ENCODE assay signal across 17 cellular contexts in the genomic region with DNA sequence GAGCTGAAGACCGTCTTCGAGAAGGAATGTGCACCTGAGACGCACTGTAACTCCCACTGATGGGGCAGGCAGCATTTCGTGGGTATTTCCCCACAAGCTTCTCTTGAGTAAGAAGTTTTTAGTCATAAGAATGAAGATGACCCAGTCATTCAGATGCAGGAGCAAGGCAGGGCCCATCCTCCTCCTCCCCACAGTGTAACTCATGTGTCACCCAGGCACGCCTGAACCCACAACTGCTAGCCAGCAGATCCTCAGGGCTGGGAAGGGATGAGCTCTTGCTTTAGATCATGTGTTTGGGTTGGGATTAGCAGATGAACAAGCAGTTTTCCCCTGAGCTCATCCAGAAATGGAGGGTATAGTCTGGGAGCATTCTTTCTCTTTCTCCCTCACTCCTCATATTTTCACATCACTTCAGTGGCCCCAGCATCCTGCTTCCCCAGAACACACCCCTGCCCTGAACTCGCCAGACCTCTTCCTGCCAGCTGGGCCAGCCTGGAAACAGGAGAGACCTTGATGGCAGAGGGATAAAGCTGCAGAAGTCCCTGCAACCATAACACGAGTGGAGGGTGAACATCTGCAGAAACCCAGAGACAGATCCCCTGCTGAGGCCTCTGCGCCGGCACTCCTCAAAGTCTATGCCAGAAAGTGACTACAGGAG.
A peak's percentile ranks its signal among the peaks of the same experiment; 100 is the strongest.
DNase-seq lines count a peak whose midpoint lies in the region; ATAC-seq, FAIRE-seq and TF ChIP-seq lines count a peak whose summit lies in the region.
"Had no signal": no experiment of that assay in that cellular context is flagged by ENCODE, and none has a peak within 500 bp of the region (broad histone marks: within the 10 kb centered on the region; RNA-seq: fewer than 3 reads in every experiment).

No MANE protein-coding gene starts in this region.

- no peaks in the 10 kb centered on the region for H3K27me3 Mint-ChIP-seq in activated T-cell treated with anti-CD3 and anti-CD28 coated beads, Interleukin-2, amount 50 U/mL, for 24 hours

- ATAC-seq in GM18858 (IDR thresholded peaks at IDR 0.05; ENCODE audit: unreplicated experiment): no peak
- no peak for ATAC-seq in GM19351 (IDR thresholded peaks at IDR 0.05; ENCODE audit: unreplicated experiment)
- ATAC-seq: activated CD8-positive, alpha-beta T cell treated with anti-CD3 and anti-CD28 coated beads, Interleukin-2, amount 10 ng/mL, durations not matched to agents 7 days and 5 days; pancreas; upper lobe of right lung had no signal

- CTCF ChIA-PET in A673 (lab: Charles Lee): no interaction called here

- no peaks in the 10 kb centered on the region for H3K9me3 ChIP-seq in A673 (ENCODE audit: low read depth, low read length, poor library complexity, severe bottlenecking)
- H3K9me3 ChIP-seq in adipocyte (ENCODE audit: control insufficient read depth, low read length): peaks cover 7% of the 10 kb centered on the region
- peaks cover 3% of the 10 kb centered on the region for H3K9me3 ChIP-seq in keratinocyte (ENCODE audit: control insufficient read depth, low read depth, low read length)
- H3K9me3 ChIP-seq: BE2C, pancreas, upper lobe of right lung had no signal

- DNase-seq in A673 (ENCODE audit: low spot score) (no peak), GOT3 (lab: John Stamatoyannopoulos, UW) (peak; percentile 35), adipocyte (ENCODE audit: low read depth) (peak; percentile 58), keratinocyte (ENCODE audit: low read depth, low spot score) (peak; percentile 98), SIG-M5 (lab: John Stamatoyannopoulos, UW) (no peak)
- DNase-seq in activated T-cell treated with anti-CD3 and anti-CD28 coated beads, Interleukin-2, amount 50 U/mL, for 24 hours: no peak
- DNase-seq: activated CD8-positive, alpha-beta T cell treated with anti-CD3 and anti-CD28 coated beads, Interleukin-2, amount 10 ng/mL, durations not matched to agents 7 days and 5 days; activated effector memory CD4-positive, alpha-beta T cell treated with anti-CD3 and anti-CD28 coated beads, Interleukin-2, amount 50 U/mL, for 16 hours; BE2C; NCI-H187; NCI-H748 treated with DMSO at 0.1 percent for 48 hours; pancreas; SHP77 treated with DMSO at 0.1 percent for 48 hours; upper lobe of right lung had no signal

- H3K9ac ChIP-seq in adipocyte (ENCODE audit: low read length) (no peak overlapping the region), keratinocyte (ENCODE audit: control insufficient read depth, extremely low read depth, insufficient read depth, low read length) (peak overlapping the region; percentile 48)

- dilution Hi-C loops in keratinocyte (cut with MboI; ENCODE audit: extremely low pct_ligation_motif_present, low sequenced_read_pairs): no loop called here

- H3K9me1 ChIP-seq in keratinocyte (ENCODE audit: control insufficient read depth, extremely low read depth, insufficient read depth, low read length): peaks cover 2% of the 10 kb centered on the region

- TF ChIP-seq CTCF in A673 (conservative IDR thresholded peaks at IDR 0.05; ENCODE audit: low read depth, low read length) (no peak), keratinocyte (optimal IDR thresholded peaks at IDR 0.05 in 1 of 3, IDR thresholded peaks at IDR 0.05 in 1 of 3, conservative IDR thresholded peaks at IDR 0.05 in 1 of 3; ENCODE audit: extremely low read depth in 1 of 3, insufficient read depth in 2 of 3, low read length in 3 of 3) (no peak)

- H3K36me3 ChIP-seq in A673 (ENCODE audit: insufficient read depth, low read length, poor library complexity, severe bottlenecking) (no peaks in the 10 kb centered on the region), adipocyte (ENCODE audit: control insufficient read depth, insufficient read depth, low read length, severe bottlenecking) (no peaks in the 10 kb centered on the region), keratinocyte (ENCODE audit: control insufficient read depth in 2 of 2, extremely low read depth in 1 of 2, insufficient read depth in 2 of 2, low read length in 2 of 2) (no peaks in the 10 kb centered on the region)
- H3K36me3 ChIP-seq: BE2C, pancreas, upper lobe of right lung had no signal

- no peaks in the 10 kb centered on the region for H3K4me1 Mint-ChIP-seq in activated T-cell treated with anti-CD3 and anti-CD28 coated beads, Interleukin-2, amount 50 U/mL, for 24 hours (ENCODE audit: low read depth)
- H3K4me1 Mint-ChIP-seq: memory B cell had no signal

- FAIRE-seq in keratinocyte (lab: Jason Lieb, UNC): peak; percentile 87
- FAIRE-seq: pancreas had no signal

- H3K4me1 ChIP-seq in A673 (ENCODE audit: insufficient read depth, low read length, poor library complexity, severe bottlenecking) (peaks cover 21% of the 10 kb centered on the region), adipocyte (ENCODE audit: control insufficient read depth, insufficient read depth, low read length) (peaks cover 11% of the 10 kb centered on the region), keratinocyte (ENCODE audit: control insufficient read depth, extremely low read depth, insufficient read depth, low read length) (peaks cover 41% of the 10 kb centered on the region)
- H3K4me1 ChIP-seq: BE2C had no signal

- H3K36me3 Mint-ChIP-seq in activated T-cell treated with anti-CD3 and anti-CD28 coated beads, Interleukin-2, amount 50 U/mL, for 24 hours (ENCODE audit: low read depth): peaks cover 3% of the 10 kb centered on the region

- H3K9me3 Mint-ChIP-seq in activated T-cell treated with anti-CD3 and anti-CD28 coated beads, Interleukin-2, amount 50 U/mL, for 24 hours: peaks cover 18% of the 10 kb centered on the region

- POLR2A ChIA-PET in A673 (lab: Charles Lee; ENCODE audit: low non-redundant PET): interaction anchor here (0.6 kb wide), 1 partner anchor 102 kb away, joined by 4 read pairs; no protein-coding TSS in a partner anchor

- peak overlapping the region; percentile 31 for H3K4me2 ChIP-seq in keratinocyte (ENCODE audit: control insufficient read depth, extremely low read depth, insufficient read depth, low read depth, low read length)

- H3K27me3 ChIP-seq in A673 (replicated peaks; ENCODE audit: insufficient read depth, low read depth, low read length, poor library complexity) (no peaks in the 10 kb centered on the region), adipocyte (replicated peaks; ENCODE audit: control insufficient read depth, insufficient read depth, low read length) (peaks cover 10% of the 10 kb centered on the region), keratinocyte (ENCODE audit: control insufficient read depth, extremely low read depth, insufficient read depth, low read length) (no peaks in the 10 kb centered on the region)
- H3K27me3 ChIP-seq: BE2C, pancreas, upper lobe of right lung had no signal

- H3K27ac ChIP-seq in A673 (ENCODE audit: low read depth, low read length, poor library complexity, severe bottlenecking) (peak overlapping the region; percentile 22), keratinocyte (ENCODE audit: control insufficient read depth, insufficient read depth, low read length) (peak overlapping the region; percentile 88)
- H3K27ac ChIP-seq: pancreas, upper lobe of right lung had no signal

- BruUV-seq in A673 (replicated peaks; lab: Mats Ljungman, UMichigan): no TSS peak

- H3K27ac Mint-ChIP-seq in activated T-cell treated with anti-CD3 and anti-CD28 coated beads, Interleukin-2, amount 50 U/mL, for 24 hours: no peak overlapping the region
- H3K27ac Mint-ChIP-seq: activated CD8-positive, alpha-beta T cell treated with anti-CD3 and anti-CD28 coated beads, Interleukin-2, amount 10 ng/mL, durations not matched to agents 7 days and 5 days; memory B cell had no signal

- H3K4me3 Mint-ChIP-seq in activated T-cell treated with anti-CD3 and anti-CD28 coated beads, Interleukin-2, amount 50 U/mL, for 24 hours: no peak overlapping the region
- H3K4me3 Mint-ChIP-seq: activated CD8-positive, alpha-beta T cell treated with anti-CD3 and anti-CD28 coated beads, Interleukin-2, amount 10 ng/mL, durations not matched to agents 7 days and 5 days; memory B cell had no signal

- intact Hi-C loops in A673 (cut with micrococcal nuclease; ENCODE audit: unreplicated experiment): no loop called here

- no peaks in the 10 kb centered on the region for H3K79me2 ChIP-seq in keratinocyte (ENCODE audit: control insufficient read depth, insufficient read depth, low read length)

- no peaks in the 10 kb centered on the region for H4K20me1 ChIP-seq in keratinocyte (ENCODE audit: control insufficient read depth, extremely low read depth, insufficient read depth, low read length)

- H2AFZ ChIP-seq in keratinocyte (ENCODE audit: control insufficient read depth, low read length): no peak overlapping the region

- no peak overlapping the region for H3K4me3 ChIP-seq in A673 (ENCODE audit: low read depth, low read length, poor library complexity, severe bottlenecking)
- H3K4me3 ChIP-seq in adipocyte (ENCODE audit: low read length): no peak overlapping the region
- no peak overlapping the region for H3K4me3 ChIP-seq in keratinocyte (ENCODE audit: control insufficient read depth in 2 of 3, extremely low read depth in 1 of 3, insufficient read depth in 2 of 3, low read depth in 1 of 3, low read length in 3 of 3)
- H3K4me3 ChIP-seq: pancreas, upper lobe of right lung had no signal

Comparison
In these comparisons a context has a peak if more than half of its experiments do, and no peak if none do; other contexts are left out.
1. DNase-seq: peak in GOT3 (single experiment), adipocyte (single experiment) and keratinocyte (single experiment); none in A673 (single experiment), activated T-cell treated with anti-CD3 and anti-CD28 coated beads, Interleukin-2, amount 50 U/mL, for 24 hours (single experiment) and SIG-M5 (single experiment).